ENCODE assay signal across 8 cellular contexts in genomic region chr2:142131016-142131714, GRCh38. TPM values are rescaled to one million over a fixed set of nuclear protein-coding genes. Genes with fewer than 3 reads are reported as not detected.
A peak's percentile ranks its signal among the peaks of the same experiment; 100 is the strongest.
DNase-seq lines count a peak whose midpoint lies in the region; ATAC-seq and TF ChIP-seq lines count a peak whose summit lies in the region.

TSS of gene LRP1B (minus strand) at chr2:142131016. CDS start at chr2:142130729, 287 bp downstream.

- peak within 1 kb of the TSS; percentile 51 for H3K4me3 Mint-ChIP-seq in dendritic cell treated with granulocyte-macrophage colony-stimulating factor and Interleukin-4, amounts not matched to agents 40 ng/mL and 50 ng/mL, for 4 days

- H3K4me1 ChIP-seq in right lobe of liver: no peaks in the 10 kb centered on the region
- H3K4me1 ChIP-seq in thoracic aorta (ENCODE audit: control insufficient read depth in 1 of 2, low read depth in 2 of 2): peaks cover 0 to 11% of the 10 kb centered on the region in 2 donors

- H3K27ac Mint-ChIP-seq in dendritic cell treated with granulocyte-macrophage colony-stimulating factor and Interleukin-4, amounts not matched to agents 40 ng/mL and 50 ng/mL, for 4 days: no peak within 1 kb of the TSS

- H3K27ac ChIP-seq in right lobe of liver (peak within 1 kb of the TSS in 2 of 3 donors; percentile 50 to 79), thoracic aorta (no peak within 1 kb of the TSS)

- H3K4me1 Mint-ChIP-seq in dendritic cell treated with granulocyte-macrophage colony-stimulating factor and Interleukin-4, amounts not matched to agents 40 ng/mL and 50 ng/mL, for 4 days (ENCODE audit: low read depth): peaks cover 17% of the 10 kb centered on the region

- in situ Hi-C loops in G401 (cut with HindIII; ENCODE audit: low sequenced_read_pairs): no loop called here

- intact Hi-C loops in dendritic cell treated with granulocyte-macrophage colony-stimulating factor and Interleukin-4, amounts not matched to agents 40 ng/mL and 50 ng/mL, for 4 days (cut with micrococcal nuclease): no loop called here
- intact Hi-C loops in right lobe of liver (cut with DNase I): no loop called here

- no peaks in the 10 kb centered on the region for H3K9me3 ChIP-seq in right lobe of liver
- H3K9me3 ChIP-seq in thoracic aorta: no peaks in the 10 kb centered on the region

- TF ChIP-seq CTCF in right lobe of liver (IDR thresholded peaks at IDR 0.05) (no peak), thoracic aorta (IDR thresholded peaks at IDR 0.05) (no peak)

- H3K36me3 Mint-ChIP-seq in dendritic cell treated with granulocyte-macrophage colony-stimulating factor and Interleukin-4, amounts not matched to agents 40 ng/mL and 50 ng/mL, for 4 days (ENCODE audit: low read depth): no peaks in the 10 kb centered on the region

- H3K27me3 ChIP-seq in right lobe of liver: peaks cover 0 to 6% of the 10 kb centered on the region in 2 donors
- H3K27me3 ChIP-seq in thoracic aorta (replicated peaks; ENCODE audit: insufficient read depth): no peaks in the 10 kb centered on the region

- 2% methylated on average over 18 of the region's 21 CpGs for WGBS in right lobe of liver (ENCODE audit: insufficient coverage, low coverage, low lambda C conversion rate, missing lambda C conversion rate)

- ATAC-seq in GM21528 (IDR thresholded peaks at IDR 0.05; ENCODE audit: low FRiP score, unreplicated experiment) (peak; percentile 65), right lobe of liver (peak; percentile 58 to 69 (median 66)), thoracic aorta (ENCODE audit: insufficient number of reproducible peaks, low FRiP score, low read depth) (no peak)

- H3K27me3 Mint-ChIP-seq in dendritic cell treated with granulocyte-macrophage colony-stimulating factor and Interleukin-4, amounts not matched to agents 40 ng/mL and 50 ng/mL, for 4 days: peaks cover 49% of the 10 kb centered on the region

- TF ChIP-seq POLR2A in right lobe of liver (IDR thresholded peaks at IDR 0.05): no peak

- peak; percentile 80 for DNase-seq in G401 (ENCODE audit: low spot score)
- peak; percentile 55 for DNase-seq in NCI-H460 (ENCODE audit: extremely low read depth, low read depth)
- DNase-seq in right lobe of liver: peak in 2 of 3 donors; percentile 16 to 59
- DNase-seq in thoracic aorta (ENCODE audit: low spot score): no peak
- no peak for DNase-seq in stimulated activated CD4-positive, alpha-beta T cell treated with anti-CD3 and anti-CD28 coated beads, Interleukin-15, amount 100 ng/mL, for 24 hours
- DNase-seq in COLO829 (ENCODE audit: low spot score): no peak

- H3K36me3 ChIP-seq in right lobe of liver (no peaks in the 10 kb centered on the region), thoracic aorta (no peaks in the 10 kb centered on the region)

- H3K9me3 Mint-ChIP-seq in dendritic cell treated with granulocyte-macrophage colony-stimulating factor and Interleukin-4, amounts not matched to agents 40 ng/mL and 50 ng/mL, for 4 days: no peaks in the 10 kb centered on the region

- H3K4me3 ChIP-seq in right lobe of liver (peak within 1 kb of the TSS; percentile 25 to 69 (median 59)), thoracic aorta (peak within 1 kb of the TSS; percentile 77)

RNA-seq across cellular contexts. Expression of gene LRP1B, which starts in this region (rescaled TPM):
- total RNA-seq in G401 (2014; rRNA removed; shearing (Covaris generic)): not detected in 2 replicates
- total RNA-seq in NCI-H460 (2014; rRNA removed; shearing (Covaris generic)): 3.3 and 4.0 TPM in 2 replicates
- polyA plus RNA-seq in NCI-H460 (2014; cell fraction: nucleus; rRNA removed): 1.3 and 2.3 TPM in 2 replicates
- total RNA-seq in right lobe of liver (1 to 10 TPM in 2 of 6 experiments, under 1 TPM in 3, not detected in 1; 0.06 to 1.7 (median 0.15) TPM), thoracic aorta (under 1 TPM; 0.27 to 0.28 TPM)

Comparison
In these comparisons a context has a peak if more than half of its experiments do, and no peak if none do; other contexts are left out.
1. Peak in DNase-seq in G401; RNA of the gene not detected or under 1 TPM.
2. DNase-seq: peak in NCI-H460 (single experiment) and right lobe of liver (2 of 3); none in thoracic aorta (single experiment), stimulated activated CD4-positive, alpha-beta T cell treated with anti-CD3 and anti-CD28 coated beads, Interleukin-15, amount 100 ng/mL, for 24 hours (single experiment) and COLO829 (single experiment).
3. H3K27ac ChIP-seq: peak in right lobe of liver (2 of 3); none in thoracic aorta (0 of 2).